9 cellular contexts compared by ENCODE assay signal in genomic region chr1:14366361-14367018, GRCh38.
DNase-seq lines count a peak whose midpoint lies in the region; ATAC-seq and TF ChIP-seq lines count a peak whose summit lies in the region.
"Had no signal": no experiment of that assay in that cellular context is flagged by ENCODE, and none has a peak within 500 bp of the region (broad histone marks: within the 10 kb centered on the region; RNA-seq: fewer than 3 reads in every experiment).

No MANE protein-coding gene starts in this region.

- no peak for TF ChIP-seq CTCF in psoas muscle (IDR thresholded peaks at IDR 0.05)

- H3F3A ChIP-seq in GM23248 (ENCODE audit: insufficient read depth), result peaks cover 28% of the 10 kb centered on the region

- no peaks in the 10 kb centered on the region for H3K36me3 ChIP-seq in GM23248 (ENCODE audit: low read depth)
- H3K36me3 ChIP-seq in NT2/D1 (ENCODE audit: insufficient read depth, insufficient read length, low read length), result no peaks in the 10 kb centered on the region
- no peaks in the 10 kb centered on the region for H3K36me3 ChIP-seq in psoas muscle (ENCODE audit: insufficient read depth in 1 of 2, low read depth in 1 of 2)

- H3K27ac ChIP-seq in GM23248, result no peak overlapping the region
- no peak overlapping the region for H3K27ac ChIP-seq in psoas muscle

- H3K4me2 ChIP-seq in GM23248 (ENCODE audit: unreplicated experiment), result peak overlapping the region; percentile 35

- H3K4me3 ChIP-seq in GM23248 (no peak overlapping the region), NT2/D1 (ENCODE audit: insufficient read length, low read depth) (no peak overlapping the region), psoas muscle (no peak overlapping the region)

- H3K9me3 ChIP-seq in GM23248 (ENCODE audit: low read depth) (no peaks in the 10 kb centered on the region), NT2/D1 (ENCODE audit: insufficient read depth, low read length) (no peaks in the 10 kb centered on the region), psoas muscle (no peaks in the 10 kb centered on the region)

- peaks cover 13% of the 10 kb centered on the region; the same call in 1 of the 2 replicates for H3K27me3 ChIP-seq in GM23248 (replicated peaks; ENCODE audit: insufficient read depth)
- H3K27me3 ChIP-seq in NT2/D1 (ENCODE audit: insufficient read depth, insufficient read length), result no peaks in the 10 kb centered on the region
- peaks cover 0 to 13% (median 0%) of the 10 kb centered on the region in 3 donors for H3K27me3 ChIP-seq in psoas muscle (ENCODE audit: insufficient read depth in 3 of 3, low read length in 2 of 3)

- WGBS in GM23248 (ENCODE audit: low coverage in 1 of 2, low lambda C conversion rate in 2 of 2, missing lambda C conversion rate in 2 of 2), 2 experiments, result 20% methylated on average over 16 of the region's 16 CpGs
- WGBS in psoas muscle, 3 donors, result 10 to 11% (median 10%) methylated on average over 16 of the region's 16 CpGs

- no peaks in the 10 kb centered on the region for H3K9me2 ChIP-seq in GM23248 (ENCODE audit: insufficient read depth)

- no peaks in the 10 kb centered on the region for H4K20me1 ChIP-seq in GM23248 (ENCODE audit: insufficient read depth)

- no peaks in the 10 kb centered on the region for H3K79me2 ChIP-seq in GM23248 (ENCODE audit: insufficient read depth)

- no peak overlapping the region for H3K9ac ChIP-seq in GM23248
- peak overlapping the region; percentile 51 for H3K9ac ChIP-seq in NT2/D1 (ENCODE audit: insufficient read length, low read depth)

- no peak for ATAC-seq in psoas muscle
- ATAC-seq in HG02759 (IDR thresholded peaks at IDR 0.05; ENCODE audit: unreplicated experiment), result no peak
- no peak for ATAC-seq in HG03280 (IDR thresholded peaks at IDR 0.05; ENCODE audit: unreplicated experiment)

- DNase-seq in GM23248, result peak; percentile 67
- no peak for DNase-seq in NT2/D1 (ENCODE audit: low read depth, low spot score)
- DNase-seq in globus pallidus (ENCODE audit: low spot score), result peak; percentile 56
- peak; percentile 37 to 74 for DNase-seq in psoas muscle
- DNase-seq in stimulated activated CD4-positive, alpha-beta T cell treated with anti-CD3 and anti-CD28 coated beads, Interleukin-15, amount 100 ng/mL, for 24 hours, result no peak
- no peak for DNase-seq in SIG-M5 treated with dmso at 0.1 percent for 504 hours (lab: John Stamatoyannopoulos, UW; ENCODE audit: unreplicated experiment)
- DNase-seq: erythroblast had no signal

- no peak overlapping the region for H2AFZ ChIP-seq in GM23248

- in situ Hi-C loops in GM23248 (cut with MboI), result no loop called here

- intact Hi-C loops in psoas muscle (cut with DNase I), result no loop called here

- H3K4me1 ChIP-seq in GM23248 (ENCODE audit: insufficient read depth) (peaks cover 16% of the 10 kb centered on the region), NT2/D1 (ENCODE audit: insufficient read depth, insufficient read length) (peaks cover 3% of the 10 kb centered on the region), psoas muscle (no peaks in the 10 kb centered on the region)

Comparison
In these comparisons a context has a peak if more than half of its experiments do, and no peak if none do; other contexts are left out.
1. DNase-seq: peak in GM23248 (single experiment), globus pallidus (single experiment) and psoas muscle (2 of 2); none in NT2/D1 (single experiment), stimulated activated CD4-positive, alpha-beta T cell treated with anti-CD3 and anti-CD28 coated beads, Interleukin-15, amount 100 ng/mL, for 24 hours (single experiment) and SIG-M5 treated with dmso at 0.1 percent for 504 hours (single experiment).